Comparison of ENCODE assay signal across 8 cellular contexts in the genomic region with DNA sequence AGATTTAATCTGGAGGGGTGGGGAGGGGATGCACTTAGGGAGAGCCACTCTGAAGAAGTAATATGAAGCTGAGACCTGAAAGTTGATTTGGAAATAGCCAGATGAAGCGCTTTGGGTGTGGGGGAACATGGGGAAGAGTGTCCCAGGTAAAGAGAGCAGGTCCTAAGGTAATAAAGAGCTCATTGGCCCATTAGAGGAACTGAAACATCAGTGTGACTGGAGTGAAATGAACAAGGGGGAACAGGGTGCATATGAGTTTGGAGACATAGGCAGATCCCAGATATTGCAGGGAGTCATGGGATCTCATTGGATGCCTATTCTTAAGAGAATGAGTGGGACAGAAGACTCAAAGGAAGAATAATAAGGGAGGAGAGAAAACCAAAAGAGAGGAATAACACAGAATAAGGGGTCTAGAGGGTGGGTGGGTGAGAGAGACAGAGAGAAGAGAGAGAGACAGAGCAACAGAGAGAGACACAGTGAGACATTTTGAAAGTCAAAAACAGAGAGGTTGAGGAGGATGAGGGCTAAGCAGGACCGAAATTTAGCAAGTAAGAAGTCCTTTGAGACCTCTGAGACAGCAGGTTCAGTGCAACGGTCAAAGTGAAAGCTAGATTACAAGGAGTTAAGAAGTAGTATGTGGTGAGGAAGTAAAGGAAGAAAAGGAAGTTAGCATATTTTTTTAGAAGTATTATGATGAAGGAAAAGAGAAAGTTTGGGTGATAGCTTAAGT. TPM values are rescaled to one million over a fixed set of nuclear protein-coding genes. Genes with fewer than 3 reads are reported as not detected.
DNase-seq lines count a peak whose midpoint lies in the region; ATAC-seq and TF ChIP-seq lines count a peak whose summit lies in the region.
"Not testable (repeated sequence)": the region's sequence is repeated elsewhere in the genome, so short reads cannot be mapped to it uniquely, and the experiment has no call there.

No MANE protein-coding gene starts in this region.

- H3K36me3 Mint-ChIP-seq in activated T-helper 2 cell treated with anti-CD3 and anti-CD28 coated beads, Interferon-gamma antibody, Interleukin-2, Interleukin-4, amounts not matched to agents 10 μg/mL and 5 μg/mL and 100 μg/mL, durations not matched to agents 14 hours and 24 hours and 36 hours (ENCODE audit: low read depth); natural killer cell: not testable (repeated sequence)

- H3K27ac Mint-ChIP-seq in activated T-helper 2 cell treated with anti-CD3 and anti-CD28 coated beads, Interferon-gamma antibody, Interleukin-2, Interleukin-4, amounts not matched to agents 10 μg/mL and 5 μg/mL and 100 μg/mL, durations not matched to agents 14 hours and 24 hours and 36 hours: peak overlapping the region; percentile 82
- peak overlapping the region in 1 of 2 donors; percentile 73 for H3K27ac Mint-ChIP-seq in natural killer cell

- H3K9me3 Mint-ChIP-seq in activated T-helper 2 cell treated with anti-CD3 and anti-CD28 coated beads, Interferon-gamma antibody, Interleukin-2, Interleukin-4, amounts not matched to agents 10 μg/mL and 5 μg/mL and 100 μg/mL, durations not matched to agents 14 hours and 24 hours and 36 hours; natural killer cell: not testable (repeated sequence)

- peak; percentile 63 for DNase-seq in OCI-M1 (lab: John Stamatoyannopoulos, UW)
- not testable (repeated sequence) for DNase-seq in activated T-helper 2 cell treated with anti-CD3 and anti-CD28 coated beads, Interferon-gamma antibody, Interleukin-2, Interleukin-4, amounts not matched to agents 10 μg/mL and 5 μg/mL and 100 μg/mL, durations not matched to agents 14 hours and 24 hours and 36 hours (ENCODE audit: low spot score); natural killer cell

- not testable (repeated sequence) for H3K27me3 Mint-ChIP-seq in activated T-helper 2 cell treated with anti-CD3 and anti-CD28 coated beads, Interferon-gamma antibody, Interleukin-2, Interleukin-4, amounts not matched to agents 10 μg/mL and 5 μg/mL and 100 μg/mL, durations not matched to agents 14 hours and 24 hours and 36 hours (ENCODE audit: low read depth); natural killer cell (ENCODE audit: low read depth in 2 of 2)

- peaks cover 19% of the 10 kb centered on the region for H3K4me1 Mint-ChIP-seq in activated T-helper 2 cell treated with anti-CD3 and anti-CD28 coated beads, Interferon-gamma antibody, Interleukin-2, Interleukin-4, amounts not matched to agents 10 μg/mL and 5 μg/mL and 100 μg/mL, durations not matched to agents 14 hours and 24 hours and 36 hours (ENCODE audit: low read depth)
- H3K4me1 Mint-ChIP-seq in natural killer cell: peaks cover 9 to 19% of the 10 kb centered on the region in 2 donors

- H3K4me3 Mint-ChIP-seq in activated T-helper 2 cell treated with anti-CD3 and anti-CD28 coated beads, Interferon-gamma antibody, Interleukin-2, Interleukin-4, amounts not matched to agents 10 μg/mL and 5 μg/mL and 100 μg/mL, durations not matched to agents 14 hours and 24 hours and 36 hours (ENCODE audit: low read depth): peak overlapping the region; percentile 18
- peak overlapping the region; percentile 41 for H3K4me3 Mint-ChIP-seq in natural killer cell

- intact Hi-C loops in activated T-helper 2 cell treated with anti-CD3 and anti-CD28 coated beads, Interferon-gamma antibody, Interleukin-2, Interleukin-4, amounts not matched to agents 10 μg/mL and 5 μg/mL and 100 μg/mL, durations not matched to agents 14 hours and 24 hours and 36 hours (cut with micrococcal nuclease); natural killer cell (cut with micrococcal nuclease): not testable (repeated sequence)

- ATAC-seq in GM18498 (IDR thresholded peaks at IDR 0.05; ENCODE audit: unreplicated experiment) (peak; percentile 84), GM19328 (IDR thresholded peaks at IDR 0.05; ENCODE audit: unreplicated experiment) (peak; percentile 75), GM21723 (IDR thresholded peaks at IDR 0.05; ENCODE audit: unreplicated experiment) (peak; percentile 86), HG03039 (IDR thresholded peaks at IDR 0.05; ENCODE audit: unreplicated experiment) (peak; percentile 66), HG03520 (IDR thresholded peaks at IDR 0.05; ENCODE audit: unreplicated experiment) (peak; percentile 75), natural killer cell (peak; percentile 50 to 72 (median 71))

- TF ChIP-seq CTCF in natural killer cell (IDR thresholded peaks at IDR 0.05): not testable (repeated sequence)

RNA-seq across cellular contexts. Expression of a gene that starts 52.5 kb away (rescaled TPM):
- 88.0 and 94.5 TPM in 2 replicates for total RNA-seq in activated T-helper 2 cell treated with anti-CD3 and anti-CD28 coated beads, Interferon-gamma antibody, Interleukin-2, Interleukin-4, amounts not matched to agents 10 μg/mL and 5 μg/mL and 100 μg/mL, durations not matched to agents 14 hours and 24 hours and 36 hours
- total RNA-seq in natural killer cell: 100 to 1,000 TPM in 1 of 3 donors, 10 to 100 TPM in 2; 74.7 to 136 (median 97.4) TPM

RNA-seq across cellular contexts. Expression of a gene that starts 54.3 kb away (rescaled TPM):
- 19.1 and 21.8 TPM in 2 replicates for total RNA-seq in activated T-helper 2 cell treated with anti-CD3 and anti-CD28 coated beads, Interferon-gamma antibody, Interleukin-2, Interleukin-4, amounts not matched to agents 10 μg/mL and 5 μg/mL and 100 μg/mL, durations not matched to agents 14 hours and 24 hours and 36 hours
- total RNA-seq in natural killer cell: 10 to 100 TPM; 30.5 to 39.7 (median 30.8) TPM
